15 cellular contexts compared by ENCODE assay signal in the genomic region with DNA sequence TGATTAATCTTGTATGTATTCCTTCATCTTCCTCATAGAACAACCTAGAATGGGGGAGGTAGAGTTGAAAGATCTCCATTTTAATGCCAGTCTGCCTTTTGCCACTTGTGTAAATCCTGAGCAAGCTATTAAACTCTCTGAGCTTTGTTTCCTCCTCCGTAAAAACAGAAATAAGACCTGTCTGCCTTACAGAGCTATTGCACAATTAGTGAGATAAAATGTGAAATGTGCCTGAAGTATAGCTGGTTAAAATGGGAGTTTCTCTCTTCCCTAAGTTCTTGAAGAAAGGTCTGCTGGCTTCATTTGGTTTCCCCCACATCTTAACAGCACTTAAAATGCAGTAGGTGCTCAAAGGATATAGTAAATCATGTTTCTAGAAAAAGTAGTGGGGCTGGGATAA.
"Had no signal": no experiment of that assay in that cellular context is flagged by ENCODE, and none has a peak within 500 bp of the region (broad histone marks: within the 10 kb centered on the region; RNA-seq: fewer than 3 reads in every experiment).

No MANE protein-coding gene starts in this region.

- H3K27ac ChIP-seq: body of pancreas, colonic mucosa, sigmoid colon, spleen, stomach, thoracic aorta had no signal

- H3K36me3 ChIP-seq: colonic mucosa, sigmoid colon, spleen, stomach, thoracic aorta had no signal

- H3K27me3 ChIP-seq: body of pancreas, colonic mucosa, sigmoid colon had no signal

- H3K4me1 ChIP-seq: colonic mucosa, sigmoid colon, spleen, stomach had no signal

- H3K4me3 ChIP-seq: body of pancreas, colonic mucosa, sigmoid colon, spleen, stomach, thoracic aorta had no signal

- H3K9me3 ChIP-seq: body of pancreas, colonic mucosa, sigmoid colon, spleen, stomach, thoracic aorta had no signal

- DNase-seq: activated CD4-positive, alpha-beta T cell treated with anti-CD3 and anti-CD28 coated beads, Interleukin-2, amount 50 U/mL, for 1 hour; activated CD8-positive, alpha-beta memory T cell treated with anti-CD3 and anti-CD28 coated beads for 24 hours; activated gamma-delta T cell treated with Interleukin-2 at 50 U/mL for 16 hours; amygdala; body of pancreas; caudate nucleus; colonic mucosa; hippocampal formation; kidney; mesenchymal stem cell; sigmoid colon; spleen; stimulated activated CD4-positive, alpha-beta T cell treated with anti-CD3 and anti-CD28 coated beads, Interleukin-1b, Interleukin-23, amount 100 ng/mL, for 48 hours; stomach had no signal
